In genomic region chr6:44432726-44433125, GRCh38 we compare ENCODE assay signal across 15 cellular contexts. TPM values are rescaled to one million over a fixed set of nuclear protein-coding genes. Genes with fewer than 3 reads are reported as not detected.
DNase-seq lines count a peak whose midpoint lies in the region; ATAC-seq and TF ChIP-seq lines count a peak whose summit lies in the region.
"Had no signal": no experiment of that assay in that cellular context is flagged by ENCODE, and none has a peak within 500 bp of the region (broad histone marks: within the 10 kb centered on the region; RNA-seq: fewer than 3 reads in every experiment).

No MANE protein-coding gene starts in this region.

- H4K91ac ChIP-seq in mesenchymal stem cell (ENCODE audit: low read length): no peak overlapping the region

- peaks cover 23 to 63% of the 10 kb centered on the region in 2 experiments for H3K36me3 ChIP-seq in HEK293 (ENCODE audit: control insufficient read depth in 2 of 2, insufficient read depth in 1 of 2, low read length in 2 of 2)
- peaks cover 8 to 25% of the 10 kb centered on the region in 2 experiments for H3K36me3 ChIP-seq in mesenchymal stem cell (ENCODE audit: control insufficient read depth in 1 of 2, insufficient read depth in 2 of 2, low read depth in 1 of 2, low read length in 2 of 2)
- H3K36me3 ChIP-seq in skeletal muscle tissue (ENCODE audit: control insufficient read depth in 3 of 3, insufficient read depth in 3 of 3, low read length in 3 of 3): peaks cover 0 to 12% (median 7%) of the 10 kb centered on the region in 3 donors

- no peak overlapping the region for H3K4me2 ChIP-seq in mesenchymal stem cell (ENCODE audit: low read length, poor library complexity, severe bottlenecking)

- H3K23ac ChIP-seq in mesenchymal stem cell (ENCODE audit: low read length in 2 of 2): no peak overlapping the region

- no peak overlapping the region for H3K14ac ChIP-seq in mesenchymal stem cell (ENCODE audit: low read length in 2 of 2)

- H3K27me3 ChIP-seq in mesenchymal stem cell (ENCODE audit: control insufficient read depth in 1 of 2, insufficient read depth in 1 of 2, low read length in 2 of 2) (no peaks in the 10 kb centered on the region), skeletal muscle tissue (ENCODE audit: control insufficient read depth in 3 of 3, insufficient read depth in 3 of 3, low read length in 3 of 3) (no peaks in the 10 kb centered on the region)

- TF ChIP-seq CTCF in HEK293 (tag by site-specific recombination; IDR thresholded peaks at IDR 0.05): no peak
- TF ChIP-seq CTCF in VCaP (conservative IDR thresholded peaks at IDR 0.05): no peak

- no peak overlapping the region for H2BK12ac ChIP-seq in mesenchymal stem cell (ENCODE audit: low read length in 2 of 2)

- H4K8ac ChIP-seq in mesenchymal stem cell (ENCODE audit: low read length): no peak overlapping the region

- H3K27ac ChIP-seq in HEK293 (ENCODE audit: extremely low read depth, low read depth, low read length): no peak overlapping the region
- H3K27ac ChIP-seq in VCaP: peak overlapping the region; percentile 63
- H3K27ac ChIP-seq in mesenchymal stem cell (ENCODE audit: low read length, poor library complexity, severe bottlenecking): no peak overlapping the region
- H3K27ac ChIP-seq in skeletal muscle tissue (ENCODE audit: low read depth, low read length): peak overlapping the region; percentile 75

- H3K4me1 ChIP-seq in HEK293 (ENCODE audit: control insufficient read depth, insufficient read depth, low read length) (peaks cover 22% of the 10 kb centered on the region), mesenchymal stem cell (ENCODE audit: control insufficient read depth, insufficient read depth, low read depth, low read length) (peaks cover 4% of the 10 kb centered on the region), skeletal muscle tissue (ENCODE audit: control insufficient read depth in 3 of 3, insufficient read depth in 3 of 3, low read length in 3 of 3) (peaks cover 8 to 25% (median 13%) of the 10 kb centered on the region in 3 donors)

- peaks cover 15% of the 10 kb centered on the region for H3K79me1 ChIP-seq in mesenchymal stem cell (replicated peaks; ENCODE audit: low read length, poor library complexity, severe bottlenecking)

- H2AFZ ChIP-seq in mesenchymal stem cell (ENCODE audit: low read depth, low read length): no peak overlapping the region

- H2BK120ac ChIP-seq in mesenchymal stem cell (ENCODE audit: low read depth, low read length): no peak overlapping the region

- no peak overlapping the region for H3K4me3 ChIP-seq in HEK293 (ENCODE audit: low read depth, low read length)
- no peak overlapping the region for H3K4me3 ChIP-seq in mesenchymal stem cell (ENCODE audit: insufficient read depth in 1 of 2, low read depth in 1 of 2, low read length in 2 of 2)
- H3K4me3 ChIP-seq in skeletal muscle tissue (ENCODE audit: low read length in 3 of 3): peak overlapping the region in 1 of 3 donors; percentile 18
- H3K4me3 ChIP-seq: K562 had no signal

- DNase-seq in mesenchymal stem cell (no peak), D341Med (ENCODE audit: low spot score) (no peak)
- no peak for DNase-seq in stimulated activated CD4-positive, alpha-beta T cell treated with anti-CD3 and anti-CD28 coated beads, Interleukin-4, amount 100 ng/mL, for 1 hour
- DNase-seq: ACHN; CD8-positive, alpha-beta T cell; NCI-H1092; NCI-H1694; NCI-H2107; NCI-H345; NCI-H69 had no signal

- CTCF ChIA-PET in HEK293 (lab: Yijun Ruan, JAX): interaction anchor here (0.6 to 14.6 kb wide), 5 partner anchors 12 to 43 kb away, joined by 4 to 302 read pairs (median 7); no protein-coding TSS in a partner anchor

- H3K9me3 ChIP-seq in HEK293 (ENCODE audit: control insufficient read depth, insufficient read depth, low read depth, low read length): no peaks in the 10 kb centered on the region
- no peaks in the 10 kb centered on the region for H3K9me3 ChIP-seq in mesenchymal stem cell (ENCODE audit: control insufficient read depth, low read length)
- H3K9me3 ChIP-seq in skeletal muscle tissue (ENCODE audit: control insufficient read depth in 3 of 3, low read length in 3 of 3): no peaks in the 10 kb centered on the region

- no CpG with 5 or more reads among the region's 1 CpG for WGBS in mesenchymal stem cell

- H2BK5ac ChIP-seq in mesenchymal stem cell (ENCODE audit: low read depth, low read length, poor library complexity, severe bottlenecking): no peak overlapping the region

- ATAC-seq in HG03097 (IDR thresholded peaks at IDR 0.05; ENCODE audit: low FRiP score, unreplicated experiment): no peak
- ATAC-seq: CD8-positive, alpha-beta T cell; K562 had no signal

- H3K4ac ChIP-seq in mesenchymal stem cell (ENCODE audit: low read depth in 1 of 2, low read length in 2 of 2): no peak overlapping the region

- no peak overlapping the region for H2AK5ac ChIP-seq in mesenchymal stem cell (ENCODE audit: low read length, severe bottlenecking)

- H3K9ac ChIP-seq in mesenchymal stem cell (ENCODE audit: low read length): peak overlapping the region; percentile 66
- peak overlapping the region in 2 of 3 donors; percentile 17 to 35 for H3K9ac ChIP-seq in skeletal muscle tissue (ENCODE audit: low read depth in 1 of 3, low read length in 3 of 3)

- no peak overlapping the region for H3K18ac ChIP-seq in mesenchymal stem cell (ENCODE audit: low read depth in 1 of 2, low read length in 2 of 2)

- H2BK15ac ChIP-seq in mesenchymal stem cell (ENCODE audit: low read depth, poor library complexity, severe bottlenecking): no peak overlapping the region

- POLR2A ChIA-PET in HEK293 (lab: Yijun Ruan, JAX): no interaction called here

TF ChIP-seq in HEK293, 187 proteins besides CTCF, POLR2A, EP300 and RAD21:
- TF ChIP-seq ZFP3 (tag by site-specific recombination; IDR thresholded peaks at IDR 0.05; ENCODE audit: low read depth): no peak
- TF ChIP-seq PRDM6 (tag by site-specific recombination; IDR thresholded peaks at IDR 0.05): peak; percentile 34; the same call in 1 of the 2 replicates

RNA-seq across cellular contexts. Expression of gene CDC5L, which starts 45.2 kb away (rescaled TPM):
- polyA plus RNA-seq in mesenchymal stem cell (2013, experiment 1 of 2): 13.4 TPM
- 13.8 TPM for polyA plus RNA-seq in mesenchymal stem cell (2013, experiment 2 of 2)
- total RNA-seq in skeletal muscle tissue: 19.3 TPM

Comparison
In these comparisons a context has a peak if more than half of its experiments do, and no peak if none do; other contexts are left out.
1. H3K27ac ChIP-seq: peak in VCaP (single experiment) and skeletal muscle tissue (single experiment); none in HEK293 (single experiment) and mesenchymal stem cell (single experiment).